In the genomic region with DNA sequence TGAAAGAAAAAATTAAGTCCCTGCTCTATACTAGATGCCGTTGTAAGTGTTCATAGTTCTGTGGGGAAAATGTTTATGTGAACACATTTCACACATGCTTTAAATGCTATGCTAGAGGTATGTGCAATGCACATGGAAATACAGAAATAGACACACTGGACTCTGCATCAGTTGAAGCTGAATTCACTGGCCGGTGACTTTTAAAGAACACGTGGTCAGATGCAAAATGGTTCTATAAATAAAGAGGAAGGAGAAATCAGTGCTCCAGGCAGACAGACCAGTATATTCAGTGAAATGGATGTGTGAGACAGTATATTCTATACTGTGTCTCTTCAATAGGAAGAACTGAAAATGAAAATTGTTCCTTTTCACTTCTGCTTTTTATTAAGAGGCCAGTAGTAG, we compare ENCODE assay signal across 13 cellular contexts.
A peak's percentile ranks its signal among the peaks of the same experiment; 100 is the strongest.
DNase-seq lines count a peak whose midpoint lies in the region; ATAC-seq lines count a peak whose summit lies in the region.
"Had no signal": no experiment of that assay in that cellular context is flagged by ENCODE, and none has a peak within 500 bp of the region (broad histone marks: within the 10 kb centered on the region; RNA-seq: fewer than 3 reads in every experiment).

No MANE protein-coding gene starts in this region.

- ATAC-seq in GM18870 (IDR thresholded peaks at IDR 0.05; ENCODE audit: unreplicated experiment): peak; percentile 98
- ATAC-seq in HG02571 (IDR thresholded peaks at IDR 0.05; ENCODE audit: unreplicated experiment): peak; percentile 98
- ATAC-seq in HG03460 (IDR thresholded peaks at IDR 0.05; ENCODE audit: unreplicated experiment): peak; percentile 98
- ATAC-seq: left lobe of liver had no signal

- DNase-seq in medulla oblongata (ENCODE audit: extremely low spot score) (peak; percentile 17), HuH-7.5 (ENCODE audit: low spot score) (no peak), ecto neural progenitor cell (ENCODE audit: low spot score) (no peak)
- no peak for DNase-seq in activated T-cell treated with anti-CD3 and anti-CD28 coated beads, Interleukin-2, amount 50 U/mL, for 1 hour
- no peak for DNase-seq in activated effector memory CD4-positive, alpha-beta T cell treated with anti-CD3 and anti-CD28 coated beads, Interleukin-2, amount 50 U/mL, for 16 hours
- DNase-seq: activated naive CD4-positive, alpha-beta T cell treated with anti-CD3 and anti-CD28 coated beads, Interleukin-2, amount 10 ng/mL, durations not matched to agents 7 days and 5 days; DMS53; NCI-H226; T1000 had no signal
